8 cellular contexts compared by ENCODE assay signal in the genomic region with DNA sequence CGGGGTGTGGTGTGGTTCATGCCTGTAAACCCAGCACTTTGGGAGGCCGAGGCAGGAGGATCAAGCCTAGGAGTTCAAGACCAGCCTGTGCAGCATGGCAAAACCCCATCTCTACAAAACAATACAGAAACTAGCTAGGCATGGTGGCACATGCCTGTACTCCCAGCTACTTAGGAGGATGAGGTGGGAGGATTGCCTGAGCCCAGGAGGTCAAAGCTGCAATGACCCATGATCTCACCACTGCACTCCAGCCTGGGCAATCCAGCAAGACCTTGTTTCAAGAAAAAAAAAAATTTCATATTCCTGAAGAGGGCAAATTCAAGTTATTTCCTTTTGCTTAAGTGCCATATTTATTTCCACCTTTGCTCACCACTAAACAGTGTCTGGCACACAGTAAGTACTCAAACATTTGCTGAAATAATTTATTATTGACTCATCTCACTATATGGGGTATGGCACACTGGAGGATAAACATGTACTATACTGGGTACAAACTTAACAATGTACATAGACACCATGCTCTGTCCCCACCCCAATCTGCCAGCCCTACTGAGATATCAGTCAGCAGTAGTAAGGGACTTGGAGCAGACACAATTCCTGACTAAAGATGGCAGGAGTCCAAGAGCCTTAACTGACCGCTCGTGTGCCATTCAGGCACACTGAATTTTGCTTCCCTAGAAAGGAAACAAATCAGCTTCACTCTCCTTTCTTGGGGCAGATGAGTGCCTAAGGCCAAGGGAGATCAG. TPM values are rescaled to one million over a fixed set of nuclear protein-coding genes. Genes with fewer than 3 reads are reported as not detected.
A peak's percentile ranks its signal among the peaks of the same experiment; 100 is the strongest.
DNase-seq lines count a peak whose midpoint lies in the region; ATAC-seq and TF ChIP-seq lines count a peak whose summit lies in the region.

No MANE protein-coding gene starts in this region.

- TF ChIP-seq CTCF in body of pancreas (IDR thresholded peaks at IDR 0.05), result no peak

- TF ChIP-seq POLR2A in body of pancreas (IDR thresholded peaks at IDR 0.05), result no peak

- H3K27me3 ChIP-seq in body of pancreas, result no peaks in the 10 kb centered on the region
- no peaks in the 10 kb centered on the region for H3K27me3 ChIP-seq in aorta (ENCODE audit: control insufficient read depth in 1 of 2, insufficient read depth in 2 of 2, low read length in 1 of 2)

- intact Hi-C loops in Right ventricle myocardium inferior (cut with DNase I), result no loop called here
- intact Hi-C loops in cardiac septum (cut with DNase I), result no loop called here
- intact Hi-C loops in body of pancreas (cut with DNase I), result no loop called here
- intact Hi-C loops in aorta (cut with DNase I), result no loop called here

- WGBS in body of pancreas, 2 donors, result 50 to 54% methylated on average over 4 of the region's 4 CpGs
- 49 to 50% methylated on average over 4 of the region's 4 CpGs for WGBS in aorta, 2 donors

- H3K4me1 ChIP-seq in body of pancreas (peaks cover 29% of the 10 kb centered on the region), aorta (ENCODE audit: control insufficient read depth in 1 of 2, insufficient read depth in 2 of 2, low read length in 2 of 2) (peaks cover 0 to 2% of the 10 kb centered on the region in 2 donors)

- no peak for DNase-seq in Right ventricle myocardium inferior (ENCODE audit: missing footprints)
- DNase-seq in cardiac septum (ENCODE audit: low spot score), result no peak
- peak; percentile 61 to 73 (median 70) for DNase-seq in body of pancreas
- peak; percentile 76 for DNase-seq in kidney tubule cell (ENCODE audit: low spot score)
- DNase-seq in aorta, result no peak
- DNase-seq in putamen (ENCODE audit: low spot score), result no peak
- no peak for DNase-seq in KBM-7

- ATAC-seq in Right ventricle myocardium inferior, result peak; percentile 79
- ATAC-seq in body of pancreas, result peak; percentile 83
- peak; percentile 73 for ATAC-seq in aorta (ENCODE audit: low FRiP score)
- no peak for ATAC-seq in GM21515 (IDR thresholded peaks at IDR 0.05; ENCODE audit: unreplicated experiment)

- H3K4me3 ChIP-seq in body of pancreas (no peak overlapping the region), aorta (ENCODE audit: low read length in 2 of 2) (no peak overlapping the region)

- peak overlapping the region; percentile 1 to 61 (median 54) for H3K27ac ChIP-seq in body of pancreas
- H3K27ac ChIP-seq in aorta (ENCODE audit: low read depth in 1 of 2, low read length in 2 of 2), result peak overlapping the region in 1 of 2 donors; percentile 1

- peaks cover 0 to 4% of the 10 kb centered on the region in 2 donors for H3K36me3 ChIP-seq in body of pancreas (replicated peaks in 1 of 2; ENCODE audit: insufficient read depth in 1 of 2, low read depth in 2 of 2)
- H3K36me3 ChIP-seq in aorta (ENCODE audit: control insufficient read depth in 1 of 2, insufficient read depth in 2 of 2, low read length in 1 of 2), result peaks cover 0 to 8% of the 10 kb centered on the region in 2 donors

- H3K9me3 ChIP-seq in body of pancreas, result no peaks in the 10 kb centered on the region
- no peaks in the 10 kb centered on the region for H3K9me3 ChIP-seq in aorta (ENCODE audit: control insufficient read depth, low read length)

- in situ Hi-C loops in KBM-7 (cut with MboI; ENCODE audit: low pct_unique_long_range_greater_than_20kb, low sequenced_read_pairs), result no loop called here

RNA-seq across cellular contexts. Expression of gene MEAF6, which starts 15.5 kb away (rescaled TPM):
- total RNA-seq in Right ventricle myocardium inferior (35.9 TPM), cardiac septum (40.1 TPM), body of pancreas (10 to 100 TPM; 36.3 to 43.5 TPM), aorta (10 to 100 TPM; 42.4 to 50.1 TPM)
- polyA plus RNA-seq in aorta, result 10 to 100 TPM; 50.7 to 54.1 TPM

RNA-seq across cellular contexts. Expression of gene ZC3H12A, which starts 24.7 kb away (rescaled TPM):
- total RNA-seq in Right ventricle myocardium inferior (4.3 TPM), cardiac septum (3.3 TPM), body of pancreas (10 to 100 TPM; 12.2 to 31.6 TPM), aorta (10 to 100 TPM in 1 of 2 donors, 1 to 10 TPM in 1; 9.0 to 26.5 TPM)
- 10 to 100 TPM in 1 of 2 donors, 1 to 10 TPM in 1; 3.8 to 14.2 TPM for polyA plus RNA-seq in aorta

RNA-seq across cellular contexts. Expression of gene SNIP1, which starts 55.0 kb away (rescaled TPM):
- 11.8 TPM for total RNA-seq in Right ventricle myocardium inferior
- 10.5 TPM for total RNA-seq in cardiac septum
- 10 to 100 TPM in 1 of 2 donors, 1 to 10 TPM in 1; 7.0 to 33.9 TPM for total RNA-seq in body of pancreas
- total RNA-seq in aorta, result 10 to 100 TPM; 16.0 to 20.3 TPM
- polyA plus RNA-seq in aorta, result 1 to 10 TPM; 4.8 to 6.1 TPM

RNA-seq across cellular contexts. Expression of gene DNALI1, which starts 57.7 kb away (rescaled TPM):
- 6.1 TPM for total RNA-seq in Right ventricle myocardium inferior
- 3.0 TPM for total RNA-seq in cardiac septum
- total RNA-seq in body of pancreas, result 10 to 100 TPM; 16.5 to 19.5 TPM
- 1 to 10 TPM; 5.1 to 6.2 TPM for total RNA-seq in aorta
- polyA plus RNA-seq in aorta, result 10 to 100 TPM in 1 of 2 donors, 1 to 10 TPM in 1; 6.9 to 21.2 TPM

Comparison
In these comparisons a context has a peak if more than half of its experiments do, and no peak if none do; other contexts are left out.
1. DNase-seq: peak in body of pancreas (4 of 4) and kidney tubule cell (single experiment); none in Right ventricle myocardium inferior (single experiment), cardiac septum (single experiment), aorta (0 of 2), putamen (single experiment) and KBM-7 (single experiment).